ENCODE assay signal across 10 cellular contexts in genomic region chr3:108528459-108529231, GRCh38. TPM values are rescaled to one million over a fixed set of nuclear protein-coding genes. Genes with fewer than 3 reads are reported as not detected.
DNase-seq lines count a peak whose midpoint lies in the region; ATAC-seq and TF ChIP-seq lines count a peak whose summit lies in the region.
"Had no signal": no experiment of that assay in that cellular context is flagged by ENCODE, and none has a peak within 500 bp of the region (broad histone marks: within the 10 kb centered on the region; RNA-seq: fewer than 3 reads in every experiment).

No MANE protein-coding gene starts in this region.

- no peaks in the 10 kb centered on the region for H3K27me3 ChIP-seq in upper lobe of right lung

- intact Hi-C loops in upper lobe of right lung (cut with DNase I), result no loop called here

- H3K27ac ChIP-seq in upper lobe of right lung, result no peak overlapping the region

- no peak for TF ChIP-seq CTCF in upper lobe of right lung (IDR thresholded peaks at IDR 0.05)

- CTCF ChIA-PET in HEK293T (lab: Yijun Ruan, JAX), result no interaction called here

- DNase-seq in SKM-1 (lab: John Stamatoyannopoulos, UW; ENCODE audit: unreplicated experiment) (peak; percentile 83), upper lobe of right lung (no peak), HEK293T (ENCODE audit: extremely low spot score) (no peak), nucleus accumbens (lab: John Stamatoyannopoulos, UW) (no peak), T-helper 1 cell (no peak)
- DNase-seq: activated CD8-positive, alpha-beta T cell treated with anti-CD3 and anti-CD28 coated beads, Interleukin-2, amount 10 ng/mL, durations not matched to agents 7 days and 5 days; islet precursor cell; stimulated activated CD4-positive, alpha-beta T cell treated with anti-CD3 and anti-CD28 coated beads, Interleukin-2, amount 100 ng/mL, for 24 hours had no signal

- H3K9me3 ChIP-seq in upper lobe of right lung, result no peaks in the 10 kb centered on the region

- no peak overlapping the region for H3K4me3 ChIP-seq in upper lobe of right lung

- peaks cover 4% of the 10 kb centered on the region for H3K4me1 ChIP-seq in upper lobe of right lung

- ATAC-seq in GM19438 (IDR thresholded peaks at IDR 0.05; ENCODE audit: low read depth, unreplicated experiment), result peak; percentile 87
- peak; percentile 92 for ATAC-seq in HG03045 (IDR thresholded peaks at IDR 0.05; ENCODE audit: unreplicated experiment)
- peak; percentile 92 for ATAC-seq in upper lobe of right lung
- ATAC-seq: activated CD8-positive, alpha-beta T cell treated with anti-CD3 and anti-CD28 coated beads, Interleukin-2, amount 10 ng/mL, durations not matched to agents 7 days and 5 days had no signal

- POLR2A ChIA-PET in HEK293T (lab: Yijun Ruan, JAX), result no interaction called here

- H3K36me3 ChIP-seq in upper lobe of right lung, result no peaks in the 10 kb centered on the region

TF ChIP-seq in HEK293T, 16 proteins besides CTCF, POLR2A, EP300 and RAD21:
- no peak for TF ChIP-seq FOXK2 (IDR thresholded peaks at IDR 0.05)
- no peak for TF ChIP-seq LEF1 (IDR thresholded peaks at IDR 0.05; ENCODE audit: borderline replicate concordance)
- TF ChIP-seq TARDBP (IDR thresholded peaks at IDR 0.05), result no peak
- TF ChIP-seq SUZ12 (IDR thresholded peaks at IDR 0.05), result no peak
- no peak for TF ChIP-seq CTBP1 (IDR thresholded peaks at IDR 0.05; ENCODE audit: borderline replicate concordance)
- TF ChIP-seq BHLHE40 (IDR thresholded peaks at IDR 0.05; ENCODE audit: borderline replicate concordance), result no peak
- TF ChIP-seq ZNF384 (IDR thresholded peaks at IDR 0.05), result no peak
- no peak for TF ChIP-seq L3MBTL2 (conservative IDR thresholded peaks at IDR 0.05)

RNA-seq across cellular contexts. Expression of gene MYH15, which starts 18.2 kb away (rescaled TPM):
- total RNA-seq in upper lobe of right lung, result 0.90 TPM
